In genomic region chrX:113353134-113353533, GRCh38 we compare ENCODE assay signal across 8 cellular contexts.
"Had no signal": no experiment of that assay in that cellular context is flagged by ENCODE, and none has a peak within 500 bp of the region (broad histone marks: within the 10 kb centered on the region; RNA-seq: fewer than 3 reads in every experiment).

No MANE protein-coding gene starts in this region.

- DNase-seq: GM23248, GOT3, HFFc6, IMR-90 had no signal

- H3K27ac ChIP-seq: GM23248 had no signal

- H3K9me3 Mint-ChIP-seq: HFFc6 had no signal

- H3K9me3 ChIP-seq: HAP-1 had no signal

- H2AFZ ChIP-seq: GM23248 had no signal

- H3K4me3 Mint-ChIP-seq: HFFc6 had no signal

- H3K36me3 ChIP-seq: HAP-1 had no signal

- H3K4me3 ChIP-seq: GM23248, HAP-1, K562 had no signal

- H3K4me1 ChIP-seq: HAP-1 had no signal

- FAIRE-seq: H54, HTR-8/SVneo, K562 had no signal

- H3K9ac ChIP-seq: GM23248 had no signal

- H3K27ac Mint-ChIP-seq: HFFc6 had no signal
